17 cellular contexts compared by ENCODE assay signal in the genomic region with DNA sequence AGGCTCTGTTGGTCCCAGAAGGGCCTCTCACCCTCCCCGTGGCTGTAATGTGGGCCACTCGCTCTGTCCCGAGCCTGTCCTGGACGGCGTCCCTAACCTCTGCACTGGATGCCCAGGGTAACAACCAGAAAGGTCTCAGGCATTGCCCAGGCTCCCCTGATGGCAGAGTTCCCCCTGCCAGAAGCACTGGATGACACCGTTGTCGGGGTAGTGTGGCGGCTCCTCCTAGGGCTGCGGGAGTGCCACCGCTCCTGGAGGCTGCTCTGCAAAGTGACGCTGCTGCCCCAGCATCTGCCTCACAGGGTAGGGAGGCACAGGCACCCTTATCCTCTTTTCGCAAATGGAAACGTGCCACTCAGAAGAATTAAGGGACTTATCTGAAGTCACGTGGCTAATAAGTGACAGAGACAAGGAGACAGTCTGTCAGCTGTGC. TPM values are rescaled to one million over a fixed set of nuclear protein-coding genes. Genes with fewer than 3 reads are reported as not detected.
A peak's percentile ranks its signal among the peaks of the same experiment; 100 is the strongest.
DNase-seq lines count a peak whose midpoint lies in the region; ATAC-seq, FAIRE-seq and TF ChIP-seq lines count a peak whose summit lies in the region.
"Had no signal": no experiment of that assay in that cellular context is flagged by ENCODE, and none has a peak within 500 bp of the region (broad histone marks: within the 10 kb centered on the region; RNA-seq: fewer than 3 reads in every experiment).

No MANE protein-coding gene starts in this region.

- H2AK5ac ChIP-seq in trophoblast cell (ENCODE audit: low read length): no peak overlapping the region

- H3K79me2 ChIP-seq in trophoblast cell (ENCODE audit: control insufficient read depth, insufficient read depth, low read length, poor library complexity): no peaks in the 10 kb centered on the region

- DNase-seq in D721Med (ENCODE audit: insufficient read length, low spot score): peak; percentile 50
- DNase-seq in RWPE1 (ENCODE audit: low spot score): no peak
- no peak for DNase-seq in left cardiac atrium
- no peak for DNase-seq in nephron progenitor cell
- no peak for DNase-seq in GOT3 (lab: John Stamatoyannopoulos, UW)
- DNase-seq in MCF 10A (ENCODE audit: unreplicated experiment): no peak
- DNase-seq in trophoblast cell: no peak
- DNase-seq in uterus: no peak
- DNase-seq: activated CD8-positive, alpha-beta memory T cell treated with anti-CD3 and anti-CD28 coated beads for 24 hours; AML-193; DMS153; kidney; NCI-H1694 treated with DMSO at 0.1 percent for 48 hours; NCI-H526; PC-9; stimulated activated CD4-positive, alpha-beta T cell treated with anti-CD3 and anti-CD28 coated beads, Interleukin-15, amount 100 ng/mL, for 24 hours had no signal

- no peak overlapping the region for H4K91ac ChIP-seq in trophoblast cell (ENCODE audit: low read depth, low read length)

- no peak overlapping the region for H4K8ac ChIP-seq in trophoblast cell (ENCODE audit: low read depth, low read length)

- CTCF ChIA-PET in RWPE1 (lab: Yijun Ruan, JAX): no interaction called here
- CTCF ChIA-PET in MCF 10A (lab: Yijun Ruan, JAX): interaction anchor here (0.9 kb wide), 1 partner anchor 9 kb away, joined by 4 read pairs; no protein-coding TSS in a partner anchor

- H3K4me3 Mint-ChIP-seq in nephron progenitor cell: no peak overlapping the region
- no peak overlapping the region for H3K4me3 Mint-ChIP-seq in MCF 10A (ENCODE audit: unreplicated experiment)
- H3K4me3 Mint-ChIP-seq: dendritic cell treated with granulocyte-macrophage colony-stimulating factor and Interleukin-4, amounts not matched to agents 40 ng/mL and 50 ng/mL, for 4 days had no signal

- H3K4me1 Mint-ChIP-seq in nephron progenitor cell (peaks cover 13% of the 10 kb centered on the region), MCF 10A (ENCODE audit: insufficient read depth, unreplicated experiment) (no peaks in the 10 kb centered on the region)

- H2BK12ac ChIP-seq in trophoblast cell (ENCODE audit: low read length): no peak overlapping the region

- H3K9me3 ChIP-seq in trophoblast cell (ENCODE audit: insufficient read depth, low read depth, low read length) (no peaks in the 10 kb centered on the region), uterus (no peaks in the 10 kb centered on the region)

- H3K36me3 Mint-ChIP-seq in nephron progenitor cell (ENCODE audit: low read depth) (peaks cover 59% of the 10 kb centered on the region), MCF 10A (ENCODE audit: insufficient read depth, unreplicated experiment) (peaks cover 94% of the 10 kb centered on the region)

- H3K27me3 Mint-ChIP-seq in nephron progenitor cell (ENCODE audit: low read depth, poor library complexity) (no peaks in the 10 kb centered on the region), MCF 10A (ENCODE audit: insufficient read depth, unreplicated experiment) (no peaks in the 10 kb centered on the region)
- H3K27me3 Mint-ChIP-seq: dendritic cell treated with granulocyte-macrophage colony-stimulating factor and Interleukin-4, amounts not matched to agents 40 ng/mL and 50 ng/mL, for 4 days had no signal

- H3K14ac ChIP-seq in trophoblast cell (ENCODE audit: low read length): no peak overlapping the region

- no peak overlapping the region for H4K12ac ChIP-seq in trophoblast cell (ENCODE audit: low read depth, low read length)

- H3K4me3 ChIP-seq in trophoblast cell (ENCODE audit: low read depth, low read length) (no peak overlapping the region), uterus (no peak overlapping the region)
- H3K4me3 ChIP-seq: PC-9 had no signal

- ATAC-seq in left cardiac atrium: peak; percentile 65 to 72

- H3K36me3 ChIP-seq in trophoblast cell (ENCODE audit: control insufficient read depth in 1 of 2, insufficient read depth in 2 of 2, low read length in 2 of 2) (peaks cover 55 to 62% of the 10 kb centered on the region in 2 experiments), uterus (no peaks in the 10 kb centered on the region)

- no peaks in the 10 kb centered on the region for H3K27me3 ChIP-seq in trophoblast cell (ENCODE audit: insufficient read depth, low read length)
- H3K27me3 ChIP-seq in uterus: no peaks in the 10 kb centered on the region

- no TSS peak for BruUV-seq in MCF 10A (replicated peaks; lab: Mats Ljungman, UMichigan)

- peaks cover 7 to 9% of the 10 kb centered on the region in 2 experiments for H3K4me1 ChIP-seq in trophoblast cell (ENCODE audit: control insufficient read depth in 1 of 2, insufficient read depth in 2 of 2, low read length in 2 of 2)
- no peaks in the 10 kb centered on the region for H3K4me1 ChIP-seq in uterus

- POLR2A ChIA-PET in RWPE1 (lab: Yijun Ruan, JAX; ENCODE audit: low non-redundant PET) (no interaction called here), MCF 10A (lab: Yijun Ruan, JAX) (no interaction called here)

- intact Hi-C loops in left cardiac atrium (cut with DNase I): no loop called here
- intact Hi-C loops in MCF 10A (cut with micrococcal nuclease): no loop called here
- intact Hi-C loops in uterus (cut with DNase I; ENCODE audit: low total_unique reads): no loop called here

- peak overlapping the region; percentile 8 for H3K27ac ChIP-seq in RWPE1
- no peak overlapping the region for H3K27ac ChIP-seq in trophoblast cell (ENCODE audit: low read depth, low read length)
- H3K27ac ChIP-seq in uterus: no peak overlapping the region
- H3K27ac ChIP-seq: PC-9 had no signal

- H2AFZ ChIP-seq in trophoblast cell (ENCODE audit: insufficient read depth, low read length, poor library complexity): no peak overlapping the region
- H2AFZ ChIP-seq: PC-9 had no signal

- peak overlapping the region; percentile 93 for H3K27ac Mint-ChIP-seq in nephron progenitor cell
- H3K27ac Mint-ChIP-seq in MCF 10A (ENCODE audit: low read depth, unreplicated experiment): no peak overlapping the region
- H3K27ac Mint-ChIP-seq: dendritic cell treated with granulocyte-macrophage colony-stimulating factor and Interleukin-4, amounts not matched to agents 40 ng/mL and 50 ng/mL, for 4 days had no signal

- TF ChIP-seq POLR2A in uterus (IDR thresholded peaks at IDR 0.05): no peak

- no peak overlapping the region for H2BK120ac ChIP-seq in trophoblast cell (ENCODE audit: insufficient read depth, low read length, poor library complexity)

- no peaks in the 10 kb centered on the region for H3K79me1 ChIP-seq in trophoblast cell (ENCODE audit: low read length)

- TF ChIP-seq CTCF in D721Med (IDR thresholded peaks at IDR 0.05; ENCODE audit: insufficient read depth, missing control alignments): no peak
- TF ChIP-seq CTCF in RWPE1 (conservative IDR thresholded peaks at IDR 0.05; ENCODE audit: low read depth): no peak
- TF ChIP-seq CTCF in nephron progenitor cell (IDR thresholded peaks at IDR 0.05): no peak
- TF ChIP-seq CTCF in MCF 10A (IDR thresholded peaks at IDR 0.05; ENCODE audit: unreplicated experiment): no peak
- no peak for TF ChIP-seq CTCF in uterus (IDR thresholded peaks at IDR 0.05)

- no peak overlapping the region for H3K4ac ChIP-seq in trophoblast cell (ENCODE audit: low read depth, low read length)

- H3K18ac ChIP-seq in trophoblast cell (ENCODE audit: low read length): no peak overlapping the region

- no peak overlapping the region for H3K9ac ChIP-seq in trophoblast cell (ENCODE audit: low read length)

- H2BK5ac ChIP-seq in trophoblast cell (ENCODE audit: low read depth, low read length, poor library complexity): no peak overlapping the region

- no CpG with 5 or more reads among the region's 14 CpGs for WGBS in trophoblast cell (ENCODE audit: extremely low coverage, insufficient coverage, insufficient read length)

- FAIRE-seq in D721Med (lab: Jason Lieb, UNC): peak; percentile 38
- FAIRE-seq: kidney had no signal

- no peak overlapping the region for H3K4me2 ChIP-seq in trophoblast cell (ENCODE audit: low read length)
- H3K4me2 ChIP-seq: PC-9 had no signal

- H3K23ac ChIP-seq in trophoblast cell (ENCODE audit: low read length): no peak overlapping the region

- H3K9me3 Mint-ChIP-seq in nephron progenitor cell (no peaks in the 10 kb centered on the region), MCF 10A (ENCODE audit: unreplicated experiment) (no peaks in the 10 kb centered on the region)
- H3K9me3 Mint-ChIP-seq: dendritic cell treated with granulocyte-macrophage colony-stimulating factor and Interleukin-4, amounts not matched to agents 40 ng/mL and 50 ng/mL, for 4 days had no signal

RNA-seq across cellular contexts. Expression of a gene that starts 32.0 kb away (rescaled TPM):
- total RNA-seq in left cardiac atrium (10 to 100 TPM; 27.5 to 32.5 TPM), MCF 10A (2022) (31.9 and 32.4 TPM in 2 replicates), uterus (10 to 100 TPM; 17.4 to 65.3 (median 42.2) TPM)
- 28.2 and 28.5 TPM in 2 replicates for polyA plus RNA-seq in trophoblast cell (2013)
